Comparison of ENCODE assay signal across 8 cellular contexts in genomic region chr19:12697425-12697824, GRCh38. TPM values are rescaled to one million over a fixed set of nuclear protein-coding genes. Genes with fewer than 3 reads are reported as not detected.
DNase-seq lines count a peak whose midpoint lies in the region; ATAC-seq, FAIRE-seq and TF ChIP-seq lines count a peak whose summit lies in the region.
"Not testable (repeated sequence)": the region's sequence is repeated elsewhere in the genome, so short reads cannot be mapped to it uniquely, and the experiment has no call there.
"Had no signal": no experiment of that assay in that cellular context is flagged by ENCODE, and none has a peak within 500 bp of the region (broad histone marks: within the 10 kb centered on the region; RNA-seq: fewer than 3 reads in every experiment).

No MANE protein-coding gene starts in this region.

- H4K8ac ChIP-seq in H9 (replicated peaks; ENCODE audit: insufficient read length, low read depth, low read length): not testable (repeated sequence)

- not testable (repeated sequence) for H3K56ac ChIP-seq in H9 (ENCODE audit: insufficient read length, low read depth, low read length)

- not testable (repeated sequence) for H3K79me1 ChIP-seq in H9 (ENCODE audit: insufficient read depth, low read depth, low read length, poor library complexity, severe bottlenecking)

- dilution Hi-C loops in endothelial cell of umbilical vein (cut with MboI; ENCODE audit: extremely low pct_ligation_motif_present, low sequenced_read_pairs): not testable (repeated sequence)

- H3K9me1 ChIP-seq in endothelial cell of umbilical vein (replicated peaks; ENCODE audit: control insufficient read depth, extremely low read depth, insufficient read depth, low read length): not testable (repeated sequence)

- not testable (repeated sequence) for H3K4ac ChIP-seq in H9 (ENCODE audit: low read depth, low read length)

- H3K27ac ChIP-seq in H9 (ENCODE audit: insufficient read length, low read depth, low read length); endothelial cell of umbilical vein (ENCODE audit: insufficient read depth, low read depth, low read length): not testable (repeated sequence)

- not testable (repeated sequence) for H4K5ac ChIP-seq in H9 (ENCODE audit: insufficient read length, low read depth, low read length)

- H3K4me1 Mint-ChIP-seq in H9; stimulated activated memory B cell treated with anti-CD40 and anti-IgM and Interleukin-4, amounts not matched to agents 10 μg/mL and 1 μg/mL and 100 μg/mL, for 72 hours: not testable (repeated sequence)
- H3K4me1 Mint-ChIP-seq in activated B cell treated with CpG ODN at 0.5 μM for 24 hours: peaks cover 11% of the 10 kb centered on the region

- TF ChIP-seq CTCF in H9 (conservative IDR thresholded peaks at IDR 0.05); activated B cell treated with CpG ODN at 0.5 μM for 24 hours (IDR thresholded peaks at IDR 0.05); endothelial cell of umbilical vein (IDR thresholded peaks at IDR 0.05; ENCODE audit: extremely low read depth in 1 of 2, insufficient read depth in 1 of 2, low read depth in 1 of 2, low read length in 2 of 2): not testable (repeated sequence)

- H3K36me3 Mint-ChIP-seq in H9 (ENCODE audit: insufficient read depth in 1 of 3, low read depth in 3 of 3) (peaks cover 18 to 41% (median 33%) of the 10 kb centered on the region in 3 experiments; a peak in 6 of 7 replicates), activated B cell treated with CpG ODN at 0.5 μM for 24 hours (ENCODE audit: low read depth) (peaks cover 29% of the 10 kb centered on the region)
- peaks cover 25% of the 10 kb centered on the region for H3K36me3 Mint-ChIP-seq in stimulated activated memory B cell treated with anti-CD40 and anti-IgM and Interleukin-4, amounts not matched to agents 10 μg/mL and 1 μg/mL and 100 μg/mL, for 72 hours

- H3K4me3 ChIP-seq in endothelial cell of umbilical vein (replicated peaks in 1 of 3; ENCODE audit: insufficient read depth in 1 of 3, low read depth in 1 of 3, low read length in 3 of 3): not testable (repeated sequence)

- FAIRE-seq in endothelial cell of umbilical vein (lab: Jason Lieb, UNC): peak; percentile 70

- H4K20me1 ChIP-seq in H9 (ENCODE audit: control insufficient read depth, insufficient read depth, insufficient read length); endothelial cell of umbilical vein (replicated peaks; ENCODE audit: control insufficient read depth, extremely low read depth, insufficient read depth, low read length): not testable (repeated sequence)

- not testable (repeated sequence) for H3K18ac ChIP-seq in H9 (ENCODE audit: insufficient read length, low read depth, low read length)

- not testable (repeated sequence) for TF ChIP-seq POLR2A in endothelial cell of umbilical vein (IDR thresholded peaks at IDR 0.05; ENCODE audit: low read depth, low read length)

- H3K4me3 Mint-ChIP-seq in H9 (peak overlapping the region; percentile 82 to 89), activated B cell treated with CpG ODN at 0.5 μM for 24 hours (peak overlapping the region; percentile 32)
- H3K4me3 Mint-ChIP-seq in stimulated activated memory B cell treated with anti-CD40 and anti-IgM and Interleukin-4, amounts not matched to agents 10 μg/mL and 1 μg/mL and 100 μg/mL, for 72 hours: peak overlapping the region; percentile 12

- H3K27me3 Mint-ChIP-seq in H9 (ENCODE audit: low read depth); activated B cell treated with CpG ODN at 0.5 μM for 24 hours; stimulated activated memory B cell treated with anti-CD40 and anti-IgM and Interleukin-4, amounts not matched to agents 10 μg/mL and 1 μg/mL and 100 μg/mL, for 72 hours: not testable (repeated sequence)

- H4K91ac ChIP-seq in H9 (ENCODE audit: insufficient read length, low read depth, low read length): not testable (repeated sequence)

- not testable (repeated sequence) for H2AK5ac ChIP-seq in H9 (ENCODE audit: insufficient read length, low read length)

- not testable (repeated sequence) for H3K79me2 ChIP-seq in H9 (ENCODE audit: insufficient read depth, low read length); endothelial cell of umbilical vein (ENCODE audit: control insufficient read depth, insufficient read depth, low read length)

- not testable (repeated sequence) for H3K23ac ChIP-seq in H9 (ENCODE audit: insufficient read length, low read depth, low read length)

- CTCF ChIA-PET in activated B cell treated with CpG ODN at 0.5 μM for 24 hours (lab: Charles Lee): interaction anchor here (2.0 kb wide), 1 partner anchor 63 kb away, joined by 6 read pairs; no protein-coding TSS in a partner anchor
- CTCF ChIA-PET in endothelial cell of umbilical vein (lab: Charles Lee): interaction anchor here (0.9 kb wide), 1 partner anchor 69 kb away, joined by 4 read pairs; no protein-coding TSS in a partner anchor

- H3K27me3 ChIP-seq in H9 (ENCODE audit: insufficient read depth, low read length); endothelial cell of umbilical vein (ENCODE audit: control insufficient read depth in 2 of 2, insufficient read depth in 2 of 2, low read length in 2 of 2): not testable (repeated sequence)

- not testable (repeated sequence) for BruUV-seq in endothelial cell of umbilical vein (replicated peaks; lab: Mats Ljungman, UMichigan)

- not testable (repeated sequence) for H3K9ac ChIP-seq in H9 (ENCODE audit: extremely low read depth, insufficient read length, low read length); endothelial cell of umbilical vein (replicated peaks; ENCODE audit: extremely low read depth, insufficient read depth, low read length)

- H3K4me1 ChIP-seq in H9 (ENCODE audit: insufficient read depth, low read length): not testable (repeated sequence)
- H3K4me1 ChIP-seq in endothelial cell of umbilical vein (ENCODE audit: control insufficient read depth, extremely low read depth, insufficient read depth, low read length): peaks cover 15% of the 10 kb centered on the region

- H3K9me3 ChIP-seq in H9 (ENCODE audit: control insufficient read depth, low read depth, low read length); endothelial cell of umbilical vein (replicated peaks; ENCODE audit: control insufficient read depth, insufficient read depth, low read length): not testable (repeated sequence)

- H2BK20ac ChIP-seq in H9 (ENCODE audit: low read depth, low read length, poor library complexity, severe bottlenecking): not testable (repeated sequence)

- H3K9me3 Mint-ChIP-seq in H9; activated B cell treated with CpG ODN at 0.5 μM for 24 hours; stimulated activated memory B cell treated with anti-CD40 and anti-IgM and Interleukin-4, amounts not matched to agents 10 μg/mL and 1 μg/mL and 100 μg/mL, for 72 hours: not testable (repeated sequence)

- H3K36me3 ChIP-seq in endothelial cell of umbilical vein (ENCODE audit: control insufficient read depth in 2 of 2, extremely low read depth in 1 of 2, insufficient read depth in 2 of 2, low read length in 2 of 2): peaks cover 3 to 26% of the 10 kb centered on the region in 2 experiments

- DNase-seq in H9; activated B cell treated with CpG ODN at 0.5 μM for 24 hours; endothelial cell of umbilical vein (ENCODE audit: low read depth, low spot score): not testable (repeated sequence)

- not testable (repeated sequence) for H2AFZ ChIP-seq in H9 (ENCODE audit: low read length); endothelial cell of umbilical vein (ENCODE audit: low read depth, low read length)

- not testable (repeated sequence) for H3T11ph ChIP-seq in H9 (ENCODE audit: low read length)

- intact Hi-C loops in activated B cell treated with CpG ODN at 0.5 μM for 24 hours (cut with micrococcal nuclease); endothelial cell of umbilical vein (cut with micrococcal nuclease): not testable (repeated sequence)

- H3K27ac Mint-ChIP-seq in H9: peak overlapping the region in 1 of 3 experiments; percentile 62; a peak in 1 of 7 replicates
- H3K27ac Mint-ChIP-seq in activated B cell treated with CpG ODN at 0.5 μM for 24 hours: peak overlapping the region; percentile 97
- peak overlapping the region; percentile 95 for H3K27ac Mint-ChIP-seq in stimulated activated memory B cell treated with anti-CD40 and anti-IgM and Interleukin-4, amounts not matched to agents 10 μg/mL and 1 μg/mL and 100 μg/mL, for 72 hours

- H2BK12ac ChIP-seq in H9 (ENCODE audit: insufficient read length, low read depth, low read length): not testable (repeated sequence)

- POLR2A ChIA-PET in activated B cell treated with CpG ODN at 0.5 μM for 24 hours (lab: Charles Lee): interaction anchor here (0.5 to 3.7 kb wide), 8 partner anchors 16 to 146 kb away, joined by 3 to 69 read pairs (median 6); partner anchors contain the start of genes DHPS, MAN2B1, TNPO2 and TRIR
- POLR2A ChIA-PET in endothelial cell of umbilical vein (lab: Charles Lee): not testable (repeated sequence)

- ATAC-seq in activated B cell treated with CpG ODN at 0.5 μM for 24 hours (ENCODE audit: low read depth); stimulated activated memory B cell treated with anti-CD40 and anti-IgM and Interleukin-4, amounts not matched to agents 10 μg/mL and 1 μg/mL and 100 μg/mL, for 72 hours: not testable (repeated sequence)

- not testable (repeated sequence) for H2BK15ac ChIP-seq in H9 (ENCODE audit: low read depth, low read length)

- H3K14ac ChIP-seq in H9 (ENCODE audit: insufficient read depth, low read length): not testable (repeated sequence)

- no CpG with 5 or more reads among the region's 22 CpGs for WGBS in H9 (ENCODE audit: extremely low coverage, insufficient read length, low lambda C conversion rate)

- not testable (repeated sequence) for H2BK120ac ChIP-seq in H9 (ENCODE audit: low read depth, low read length, poor library complexity, severe bottlenecking)

- H2BK5ac ChIP-seq in H9 (ENCODE audit: insufficient read length, low read length): not testable (repeated sequence)

- peak overlapping the region; percentile 81 for H3K4me2 ChIP-seq in H9 (ENCODE audit: insufficient read depth, insufficient read length, low read length)
- not testable (repeated sequence) for H3K4me2 ChIP-seq in endothelial cell of umbilical vein (ENCODE audit: insufficient read depth, low read length)

- H3K23me2 ChIP-seq in H9 (ENCODE audit: insufficient read length, low read depth, low read length, poor library complexity, severe bottlenecking): not testable (repeated sequence)

RNA-seq across cellular contexts. Expression of gene FBXW9, which starts 1.0 kb away (rescaled TPM):
- total RNA-seq in H9 (2021) (10.8 and 11.7 TPM in 2 replicates), activated B cell treated with CpG ODN at 0.5 μM for 24 hours (4.7 and 5.2 TPM in 2 replicates), endothelial cell of umbilical vein (11.6 and 12.4 TPM in 2 replicates)
- 19.3 and 26.4 TPM in 2 replicates for polyA plus RNA-seq in endothelial cell of umbilical vein
- 12.6 and 16.6 TPM in 2 replicates for polyA plus RNA-seq in endothelial cell of umbilical vein (2011; cell fraction: cytosol; rRNA removed)
- 14.8 and 16.9 TPM in 2 replicates for polyA plus RNA-seq in endothelial cell of umbilical vein (2011; cell fraction: nucleus; rRNA removed)
- 7.5 and 10.9 TPM in 2 replicates for polyA plus RNA-seq in endothelial cell of umbilical vein (2012)
- polyA minus RNA-seq in endothelial cell of umbilical vein: 5.9 and 8.0 TPM in 2 replicates
- polyA minus RNA-seq in endothelial cell of umbilical vein (2011; cell fraction: cytosol; rRNA and poly(A)+ RNA removed): 6.1 TPM
- polyA minus RNA-seq in endothelial cell of umbilical vein (2011; cell fraction: nucleus; rRNA and poly(A)+ RNA removed): 4.2 and 6.6 TPM in 2 replicates

RNA-seq across cellular contexts. Expression of gene GNG14, which starts 9.6 kb away (rescaled TPM):
- total RNA-seq in H9 (2021): not detected in 2 replicates
- total RNA-seq in activated B cell treated with CpG ODN at 0.5 μM for 24 hours: not detected in 2 replicates
- total RNA-seq in endothelial cell of umbilical vein: not detected in 2 replicates
- polyA plus RNA-seq in endothelial cell of umbilical vein: not detected in 2 replicates
- polyA plus RNA-seq in endothelial cell of umbilical vein (2011; cell fraction: cytosol; rRNA removed): not detected in 2 replicates
- not detected in 2 replicates for polyA plus RNA-seq in endothelial cell of umbilical vein (2011; cell fraction: nucleus; rRNA removed)
- not detected in 2 replicates for polyA plus RNA-seq in endothelial cell of umbilical vein (2012)
- polyA minus RNA-seq in endothelial cell of umbilical vein: not detected in 2 replicates
- polyA minus RNA-seq in endothelial cell of umbilical vein (2011; cell fraction: cytosol; rRNA and poly(A)+ RNA removed): not detected
- not detected in 2 replicates for polyA minus RNA-seq in endothelial cell of umbilical vein (2011; cell fraction: nucleus; rRNA and poly(A)+ RNA removed)
- total RNA-seq: heart right ventricle; right cardiac atrium; T-helper 1 cell treated with Interleukin-12 subunit alpha and Interleukin-12 subunit beta and Interleukin-4 antibody, amounts not matched to agents 30 ng/mL and 1 ng/mL, for 36 hours; ureter had no signal
- polyA plus RNA-seq: heart right ventricle, right cardiac atrium had no signal

RNA-seq across cellular contexts. Expression of gene DHPS, which starts 15.7 kb away (rescaled TPM):
- total RNA-seq in H9 (2021) (82.9 and 94.9 TPM in 2 replicates), activated B cell treated with CpG ODN at 0.5 μM for 24 hours (141 and 160 TPM in 2 replicates), endothelial cell of umbilical vein (68.4 and 77.4 TPM in 2 replicates)
- 80.6 and 90.1 TPM in 2 replicates for polyA plus RNA-seq in endothelial cell of umbilical vein
- polyA plus RNA-seq in endothelial cell of umbilical vein (2011; cell fraction: cytosol; rRNA removed): 72.2 and 76.1 TPM in 2 replicates
- polyA plus RNA-seq in endothelial cell of umbilical vein (2011; cell fraction: nucleus; rRNA removed): 183 and 226 TPM in 2 replicates
- polyA plus RNA-seq in endothelial cell of umbilical vein (2012): 48.5 and 49.9 TPM in 2 replicates
- 50.2 and 71.2 TPM in 2 replicates for polyA minus RNA-seq in endothelial cell of umbilical vein
- polyA minus RNA-seq in endothelial cell of umbilical vein (2011; cell fraction: cytosol; rRNA and poly(A)+ RNA removed): 46.0 TPM
- 40.9 and 46.7 TPM in 2 replicates for polyA minus RNA-seq in endothelial cell of umbilical vein (2011; cell fraction: nucleus; rRNA and poly(A)+ RNA removed)

RNA-seq across cellular contexts. Expression of gene TNPO2, which starts 26.3 kb away (rescaled TPM):
- 149 and 159 TPM in 2 replicates for total RNA-seq in H9 (2021)
- total RNA-seq in activated B cell treated with CpG ODN at 0.5 μM for 24 hours: 73.9 and 91.5 TPM in 2 replicates
- 84.6 and 94.5 TPM in 2 replicates for total RNA-seq in endothelial cell of umbilical vein
- 98.8 and 104 TPM in 2 replicates for polyA plus RNA-seq in endothelial cell of umbilical vein
- 55.5 and 63.9 TPM in 2 replicates for polyA plus RNA-seq in endothelial cell of umbilical vein (2011; cell fraction: cytosol; rRNA removed)
- polyA plus RNA-seq in endothelial cell of umbilical vein (2011; cell fraction: nucleus; rRNA removed): 406 TPM in 2 replicates
- 46.3 and 67.8 TPM in 2 replicates for polyA plus RNA-seq in endothelial cell of umbilical vein (2012)
- polyA minus RNA-seq in endothelial cell of umbilical vein: 157 and 176 TPM in 2 replicates
- 76.4 TPM for polyA minus RNA-seq in endothelial cell of umbilical vein (2011; cell fraction: cytosol; rRNA and poly(A)+ RNA removed)
- polyA minus RNA-seq in endothelial cell of umbilical vein (2011; cell fraction: nucleus; rRNA and poly(A)+ RNA removed): 155 and 156 TPM in 2 replicates

RNA-seq across cellular contexts. Expression of gene WDR83, which starts 30.8 kb away (rescaled TPM):
- total RNA-seq in H9 (2021) (19.2 and 21.0 TPM in 2 replicates), activated B cell treated with CpG ODN at 0.5 μM for 24 hours (17.7 and 20.8 TPM in 2 replicates), endothelial cell of umbilical vein (10.9 and 11.8 TPM in 2 replicates)
- 10.5 and 11.0 TPM in 2 replicates for polyA plus RNA-seq in endothelial cell of umbilical vein
- 6.8 and 8.0 TPM in 2 replicates for polyA plus RNA-seq in endothelial cell of umbilical vein (2011; cell fraction: cytosol; rRNA removed)
- polyA plus RNA-seq in endothelial cell of umbilical vein (2011; cell fraction: nucleus; rRNA removed): 11.7 and 12.5 TPM in 2 replicates
- 8.6 and 11.4 TPM in 2 replicates for polyA plus RNA-seq in endothelial cell of umbilical vein (2012)
- 5.7 and 11.2 TPM in 2 replicates for polyA minus RNA-seq in endothelial cell of umbilical vein
- polyA minus RNA-seq in endothelial cell of umbilical vein (2011; cell fraction: cytosol; rRNA and poly(A)+ RNA removed): 10.2 TPM
- polyA minus RNA-seq in endothelial cell of umbilical vein (2011; cell fraction: nucleus; rRNA and poly(A)+ RNA removed): 3.3 and 7.7 TPM in 2 replicates

Comparison
In these comparisons a context has a peak if more than half of its experiments do, and no peak if none do; other contexts are left out.
1. H3K4me3 Mint-ChIP-seq: peak in every context shown above with its lines; median percentile 86 in H9; 32 in activated B cell treated with CpG ODN at 0.5 μM for 24 hours; 12 in stimulated activated memory B cell treated with anti-CD40 and anti-IgM and Interleukin-4, amounts not matched to agents 10 μg/mL and 1 μg/mL and 100 μg/mL, for 72 hours.